24 cellular contexts compared by ENCODE assay signal in genomic region chr6:105621564-105622175, GRCh38.
"Had no signal": no experiment of that assay in that cellular context is flagged by ENCODE, and none has a peak within 500 bp of the region (broad histone marks: within the 10 kb centered on the region; RNA-seq: fewer than 3 reads in every experiment).

No MANE protein-coding gene starts in this region.

- H3K27ac Mint-ChIP-seq: brain; dendritic cell treated with granulocyte-macrophage colony-stimulating factor and Interleukin-4, amounts not matched to agents 40 ng/mL and 50 ng/mL, for 4 days; progenitor cell of endocrine pancreas; stimulated activated naive B cell treated with anti-CD40 and anti-IgM and Interleukin-4, amounts not matched to agents 10 μg/mL and 1 μg/mL and 100 μg/mL, for 72 hours; WTC11 had no signal

- H3K27me3 ChIP-seq: heart right ventricle, sigmoid colon, transverse colon, uterus had no signal

- H3K4me3 ChIP-seq: heart right ventricle, lower lobe of right lung, sigmoid colon, smooth muscle cell, transverse colon, uterus had no signal

- H3K36me3 Mint-ChIP-seq: brain; stimulated activated naive B cell treated with anti-CD40 and anti-IgM and Interleukin-4, amounts not matched to agents 10 μg/mL and 1 μg/mL and 100 μg/mL, for 72 hours had no signal

- H3K4me2 ChIP-seq: smooth muscle cell had no signal

- ATAC-seq: left lobe of liver; lower lobe of right lung; naive thymus-derived CD4-positive, alpha-beta T cell; stimulated activated naive B cell treated with anti-CD40 and anti-IgM and Interleukin-4, amounts not matched to agents 10 μg/mL and 1 μg/mL and 100 μg/mL, for 72 hours; WTC11 had no signal

- H3K9me3 Mint-ChIP-seq: activated T-cell treated with anti-CD3 and anti-CD28 coated beads, Interleukin-2, amount 50 U/mL, for 4 hours; stimulated activated naive B cell treated with anti-CD40 and anti-IgM and Interleukin-4, amounts not matched to agents 10 μg/mL and 1 μg/mL and 100 μg/mL, for 72 hours had no signal

- H3K27ac ChIP-seq: lower lobe of right lung, sigmoid colon, transverse colon, uterus had no signal

- H3K4me1 ChIP-seq: heart right ventricle, lower lobe of right lung, sigmoid colon, uterus had no signal

- H3K9me3 ChIP-seq: heart right ventricle, lower lobe of right lung, sigmoid colon, transverse colon, uterus had no signal

- H3K27me3 Mint-ChIP-seq: activated CD4-positive, alpha-beta memory T cell treated with anti-CD3 and anti-CD28 coated beads, Interleukin-2, amount 10 ng/mL, durations not matched to agents 7 days and 5 days; progenitor cell of endocrine pancreas had no signal

- H3K4me3 Mint-ChIP-seq: activated CD4-positive, alpha-beta memory T cell treated with anti-CD3 and anti-CD28 coated beads, Interleukin-2, amount 10 ng/mL, durations not matched to agents 7 days and 5 days; activated T-cell treated with anti-CD3 and anti-CD28 coated beads, Interleukin-2, amount 50 U/mL, for 4 hours; brain; dendritic cell treated with granulocyte-macrophage colony-stimulating factor and Interleukin-4, amounts not matched to agents 40 ng/mL and 50 ng/mL, for 4 days; stimulated activated naive B cell treated with anti-CD40 and anti-IgM and Interleukin-4, amounts not matched to agents 10 μg/mL and 1 μg/mL and 100 μg/mL, for 72 hours; WTC11 had no signal

- H3K4me1 Mint-ChIP-seq: brain; stimulated activated naive B cell treated with anti-CD40 and anti-IgM and Interleukin-4, amounts not matched to agents 10 μg/mL and 1 μg/mL and 100 μg/mL, for 72 hours; WTC11 had no signal

- DNase-seq: activated CD4-positive, alpha-beta memory T cell treated with anti-CD3 and anti-CD28 coated beads, Interleukin-2, amount 10 ng/mL, durations not matched to agents 7 days and 5 days; activated gamma-delta T cell; activated naive CD4-positive, alpha-beta T cell treated with anti-CD3 and anti-CD28 coated beads, Interleukin-2, amount 50 U/mL, for 16 hours; activated T-cell treated with anti-CD3 and anti-CD28 coated beads, Interleukin-2, amount 50 U/mL, for 4 hours; aorta; caudate nucleus; effector CD4-positive, alpha-beta T cell; heart right ventricle; kidney; lower lobe of right lung; naive thymus-derived CD4-positive, alpha-beta T cell; retina; sigmoid colon; stimulated activated CD4-positive, alpha-beta T cell treated with anti-CD3 and anti-CD28 coated beads, Interleukin-15, amount 100 ng/mL, for 24 hours; stimulated activated naive B cell treated with anti-CD40 and anti-IgM and Interleukin-4, amounts not matched to agents 10 μg/mL and 1 μg/mL and 100 μg/mL, for 72 hours; T-helper 9 cell; transverse colon; uterus had no signal

- H3K36me3 ChIP-seq: heart right ventricle, lower lobe of right lung, sigmoid colon, transverse colon, uterus had no signal
